Comparison of ENCODE assay signal across 8 cellular contexts in genomic region chr5:181191526-181192336, GRCh38. TPM values are rescaled to one million over a fixed set of nuclear protein-coding genes. Genes with fewer than 3 reads are reported as not detected.
A peak's percentile ranks its signal among the peaks of the same experiment; 100 is the strongest.
DNase-seq lines count a peak whose midpoint lies in the region; ATAC-seq lines count a peak whose summit lies in the region.

No MANE protein-coding gene starts in this region.

- peak overlapping the region; percentile 98 for H3K18ac ChIP-seq in neuronal stem cell (ENCODE audit: low read length)

- H3K27ac ChIP-seq in neuronal stem cell (replicated peaks; ENCODE audit: low read length) (peak overlapping the region; percentile 62), temporal lobe (ENCODE audit: low read depth, low read length) (peak overlapping the region; percentile 93)

- peaks cover 5 to 22% (median 15%) of the 10 kb centered on the region in 3 experiments for H3K27me3 ChIP-seq in neuronal stem cell (ENCODE audit: control insufficient read depth in 3 of 3, insufficient read depth in 3 of 3, low read depth in 1 of 3, low read length in 3 of 3)

- H2BK120ac ChIP-seq in neuronal stem cell (ENCODE audit: low read depth, low read length) = peak overlapping the region; percentile 1

- no peak overlapping the region for H3K14ac ChIP-seq in neuronal stem cell (ENCODE audit: low read length)

- no peaks in the 10 kb centered on the region for H3K79me1 ChIP-seq in neuronal stem cell (ENCODE audit: low read depth, low read length)

- peak; percentile 55 for ATAC-seq in GM21723 (IDR thresholded peaks at IDR 0.05; ENCODE audit: unreplicated experiment)

- no CpG with 5 or more reads among the region's 64 CpGs for WGBS in neuronal stem cell (ENCODE audit: extremely low coverage in 2 of 2, insufficient read length in 2 of 2, insufficient replicate concordance in 1 of 2), 2 donors

- peak overlapping the region; percentile 84 to 94 for H3K4me3 ChIP-seq in neuronal stem cell (ENCODE audit: low read length in 2 of 2)

- no peaks in the 10 kb centered on the region for H3K36me3 ChIP-seq in neuronal stem cell (replicated peaks in 1 of 2; ENCODE audit: control insufficient read depth in 2 of 2, insufficient read depth in 2 of 2, low read length in 2 of 2)

- H2BK15ac ChIP-seq in neuronal stem cell (ENCODE audit: low read length) = peak overlapping the region; percentile 98

- H3K9ac ChIP-seq in neuronal stem cell (ENCODE audit: low read depth, low read length, poor library complexity) = peak overlapping the region; percentile 94

- H2AFZ ChIP-seq in neuronal stem cell (ENCODE audit: low read length) = peak overlapping the region; percentile 98

- H3K9me3 ChIP-seq in neuronal stem cell (replicated peaks in 1 of 2; ENCODE audit: control insufficient read depth in 2 of 2, insufficient read depth in 1 of 2, low read depth in 1 of 2, low read length in 2 of 2) = no peaks in the 10 kb centered on the region

- peaks cover 3 to 10% of the 10 kb centered on the region in 2 donors for H3K4me1 ChIP-seq in neuronal stem cell (ENCODE audit: control insufficient read depth in 2 of 2, insufficient read depth in 1 of 2, low read depth in 1 of 2, low read length in 2 of 2)

- H3K23ac ChIP-seq in neuronal stem cell (ENCODE audit: low read depth, low read length, poor library complexity) = peak overlapping the region; percentile 92

- peak overlapping the region; percentile 88 for H2BK5ac ChIP-seq in neuronal stem cell (ENCODE audit: low read length)

- H2BK12ac ChIP-seq in neuronal stem cell (ENCODE audit: low read length) = no peak overlapping the region

- no peak overlapping the region for H4K8ac ChIP-seq in neuronal stem cell (ENCODE audit: low read depth, low read length)

- H3K4me2 ChIP-seq in neuronal stem cell (ENCODE audit: insufficient read depth, low read length, poor library complexity, severe bottlenecking) = peak overlapping the region; percentile 99

- peak overlapping the region; percentile 61 for H3K4ac ChIP-seq in neuronal stem cell (ENCODE audit: low read length)

- no peak overlapping the region for H4K91ac ChIP-seq in neuronal stem cell (ENCODE audit: low read depth, low read length, poor library complexity)

- DNase-seq in D341Med (ENCODE audit: low spot score) (peak; percentile 91), LHCN-M2 (ENCODE audit: low read depth) (peak; percentile 95), fibroblast of the conjunctiva (ENCODE audit: low read depth) (peak; percentile 94), neuronal stem cell (ENCODE audit: low spot score) (peak; percentile 98), NCI-H1694 (lab: John Stamatoyannopoulos, UW) (no peak)
- peak; percentile 98 to 99 for DNase-seq in activated T-cell treated with anti-CD3 and anti-CD28 coated beads, Interleukin-2, amount 50 U/mL, for 48 hours

- H2AK5ac ChIP-seq in neuronal stem cell (ENCODE audit: low read depth, low read length) = peak overlapping the region; percentile 2

RNA-seq across cellular contexts. Expression of gene TRIM7, which starts 13.3 kb away (rescaled TPM):
- total RNA-seq in LHCN-M2 (2014; rRNA removed) (1.5 and 1.6 TPM in 2 replicates), temporal lobe (1.7 TPM)
- 2.4 TPM for polyA plus RNA-seq in LHCN-M2 (2012)
- 0.28 TPM for polyA plus RNA-seq in neuronal stem cell (2013, experiment 1 of 2)
- polyA plus RNA-seq in neuronal stem cell (2013, experiment 2 of 2) = 0.28 TPM

RNA-seq across cellular contexts. Expression of gene TRIM41, which starts 31.4 kb away (rescaled TPM):
- total RNA-seq in LHCN-M2 (2014; rRNA removed) (14.4 and 18.8 TPM in 2 replicates), temporal lobe (10.3 TPM)
- 22.9 TPM for polyA plus RNA-seq in LHCN-M2 (2012)
- 21.0 TPM for polyA plus RNA-seq in neuronal stem cell (2013, experiment 1 of 2)
- polyA plus RNA-seq in neuronal stem cell (2013, experiment 2 of 2) = 21.3 TPM

RNA-seq across cellular contexts. Expression of gene OR2V2, which starts 44.3 kb away (rescaled TPM):
- not detected in 2 replicates for total RNA-seq in LHCN-M2 (2014; rRNA removed)
- not detected for polyA plus RNA-seq in LHCN-M2 (2012)
- not detected for polyA plus RNA-seq in neuronal stem cell (2013, experiment 1 of 2)
- not detected for polyA plus RNA-seq in neuronal stem cell (2013, experiment 2 of 2)
- not detected for total RNA-seq in temporal lobe

RNA-seq across cellular contexts. Expression of gene RACK1, which starts 52.0 kb away (rescaled TPM):
- 2,805 and 3,118 TPM in 2 replicates for total RNA-seq in LHCN-M2 (2014; rRNA removed)
- 3,165 TPM for polyA plus RNA-seq in LHCN-M2 (2012)
- polyA plus RNA-seq in neuronal stem cell (2013, experiment 1 of 2) = 3,697 TPM
- polyA plus RNA-seq in neuronal stem cell (2013, experiment 2 of 2) = 3,656 TPM
- total RNA-seq in temporal lobe = 1,272 TPM
